14 cellular contexts compared by ENCODE assay signal in the genomic region with DNA sequence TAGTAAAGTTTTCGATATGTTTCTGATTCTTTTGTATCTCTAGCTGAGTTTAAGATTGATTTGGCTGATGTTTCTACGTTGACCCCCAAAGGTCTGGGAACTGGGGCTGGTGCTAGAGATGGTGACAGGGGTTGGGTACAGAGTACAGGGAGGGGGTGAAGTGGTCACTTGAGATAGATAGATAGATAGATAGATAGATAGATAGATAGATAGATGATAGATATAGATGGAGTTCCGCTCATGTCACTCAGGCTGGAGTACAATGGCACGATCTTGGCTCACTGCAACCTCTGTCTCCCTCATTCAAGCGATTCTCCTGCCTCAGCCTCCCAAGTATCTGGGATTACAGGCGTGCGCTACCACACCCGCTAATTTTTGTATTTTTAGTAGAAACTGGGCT. TPM values are rescaled to one million over a fixed set of nuclear protein-coding genes. Genes with fewer than 3 reads are reported as not detected.
DNase-seq lines count a peak whose midpoint lies in the region; ATAC-seq and TF ChIP-seq lines count a peak whose summit lies in the region.
"Had no signal": no experiment of that assay in that cellular context is flagged by ENCODE, and none has a peak within 500 bp of the region (broad histone marks: within the 10 kb centered on the region; RNA-seq: fewer than 3 reads in every experiment).

No MANE protein-coding gene starts in this region.

- H3K27me3 ChIP-seq in adipocyte (replicated peaks; ENCODE audit: control insufficient read depth, insufficient read depth, low read length) (no peaks in the 10 kb centered on the region), heart left ventricle (no peaks in the 10 kb centered on the region)
- H3K27me3 ChIP-seq: BE2C had no signal

- H3K9me3 ChIP-seq in adipocyte (ENCODE audit: control insufficient read depth, low read length) (no peaks in the 10 kb centered on the region), heart left ventricle (no peaks in the 10 kb centered on the region)
- H3K9me3 ChIP-seq: BE2C, SK-N-SH had no signal

- no peak for ATAC-seq in stimulated activated naive CD8-positive, alpha-beta T cell treated with anti-CD3 and anti-CD28 coated beads, Interleukin-15, amount 100 ng/mL, for 72 hours
- ATAC-seq in HG02938 (IDR thresholded peaks at IDR 0.05; ENCODE audit: unreplicated experiment) (no peak), GM21528 (IDR thresholded peaks at IDR 0.05; ENCODE audit: low FRiP score, unreplicated experiment) (no peak), heart left ventricle (no peak)

- peak overlapping the region in 4 of 12 donors; percentile 89 to 100 (median 94) for H3K27ac ChIP-seq in heart left ventricle

- intact Hi-C loops in heart left ventricle (cut with DNase I) = loop anchor here in 4 of 10 donors (5.0 to 10.0 kb wide), 5 partner anchors 41 to 266 kb away; partner anchors contain the start of genes ZNF785 (in 2 of the 4), FBXL19 (in 1 of the 4), SRCAP (in 1 of the 4) and ZNF768 (in 1 of the 4)

- no peak for DNase-seq in stimulated activated naive CD8-positive, alpha-beta T cell treated with anti-CD3 and anti-CD28 coated beads, Interleukin-15, amount 100 ng/mL, for 72 hours
- DNase-seq in adipocyte (ENCODE audit: low read depth) (no peak), NCI-H446 (lab: John Stamatoyannopoulos, UW) (no peak), heart left ventricle (no peak)
- DNase-seq: activated CD4-positive, CD25-positive, alpha-beta regulatory T cell treated with anti-CD3 and anti-CD28 coated beads, Interleukin-2, amount 50 U/mL, for 72 hours; BE2C; foreskin fibroblast; kidney glomerular epithelial cell; NCI-H2081; SK-N-SH had no signal

- TF ChIP-seq POLR2A in heart left ventricle (IDR thresholded peaks at IDR 0.05) = no peak

- H3K4me3 Mint-ChIP-seq in stimulated activated naive CD8-positive, alpha-beta T cell treated with anti-CD3 and anti-CD28 coated beads, Interleukin-15, Interleukin-2, amounts not matched to agents 100 ng/mL and 50 ng/mL, for 24 hours = no peak overlapping the region
- H3K4me3 Mint-ChIP-seq in stimulated activated naive CD8-positive, alpha-beta T cell treated with anti-CD3 and anti-CD28 coated beads, Interleukin-15, amount 100 ng/mL, for 72 hours = peak overlapping the region in 1 of 2 donors; percentile 22
- H3K4me3 Mint-ChIP-seq in nephron = peak overlapping the region; percentile 66 to 75 (median 67)

- H3K36me3 ChIP-seq in adipocyte (ENCODE audit: control insufficient read depth, insufficient read depth, low read length, severe bottlenecking) (peaks cover 41% of the 10 kb centered on the region), heart left ventricle (peaks cover 0 to 61% (median 52%) of the 10 kb centered on the region in 9 donors)

- peaks cover 49% of the 10 kb centered on the region for H3K4me1 Mint-ChIP-seq in stimulated activated naive CD8-positive, alpha-beta T cell treated with anti-CD3 and anti-CD28 coated beads, Interleukin-15, Interleukin-2, amounts not matched to agents 100 ng/mL and 50 ng/mL, for 24 hours (ENCODE audit: low read depth)
- H3K4me1 Mint-ChIP-seq in stimulated activated naive CD8-positive, alpha-beta T cell treated with anti-CD3 and anti-CD28 coated beads, Interleukin-15, amount 100 ng/mL, for 72 hours = peaks cover 55% of the 10 kb centered on the region
- H3K4me1 Mint-ChIP-seq in nephron = peaks cover 31% of the 10 kb centered on the region

- no peaks in the 10 kb centered on the region for H3K9me3 Mint-ChIP-seq in stimulated activated naive CD8-positive, alpha-beta T cell treated with anti-CD3 and anti-CD28 coated beads, Interleukin-15, Interleukin-2, amounts not matched to agents 100 ng/mL and 50 ng/mL, for 24 hours
- no peaks in the 10 kb centered on the region for H3K9me3 Mint-ChIP-seq in stimulated activated naive CD8-positive, alpha-beta T cell treated with anti-CD3 and anti-CD28 coated beads, Interleukin-15, amount 100 ng/mL, for 72 hours
- no peaks in the 10 kb centered on the region for H3K9me3 Mint-ChIP-seq in nephron

- H3K4me3 ChIP-seq in adipocyte (ENCODE audit: low read length) = no peak overlapping the region
- H3K4me3 ChIP-seq in heart left ventricle = no peak overlapping the region

- TF ChIP-seq CTCF in nephron (IDR thresholded peaks at IDR 0.05; ENCODE audit: unreplicated experiment in 3 of 3) (no peak), heart left ventricle (IDR thresholded peaks at IDR 0.05) (no peak)

- peak overlapping the region; percentile 90 for H3K9ac ChIP-seq in adipocyte (ENCODE audit: low read length)
- H3K9ac ChIP-seq: SK-N-SH had no signal

- no peaks in the 10 kb centered on the region for H3K27me3 Mint-ChIP-seq in stimulated activated naive CD8-positive, alpha-beta T cell treated with anti-CD3 and anti-CD28 coated beads, Interleukin-15, Interleukin-2, amounts not matched to agents 100 ng/mL and 50 ng/mL, for 24 hours
- H3K27me3 Mint-ChIP-seq in stimulated activated naive CD8-positive, alpha-beta T cell treated with anti-CD3 and anti-CD28 coated beads, Interleukin-15, amount 100 ng/mL, for 72 hours = no peaks in the 10 kb centered on the region
- peaks cover 4% of the 10 kb centered on the region for H3K27me3 Mint-ChIP-seq in nephron (ENCODE audit: low read depth)

- peaks cover 32% of the 10 kb centered on the region for H3K4me1 ChIP-seq in adipocyte (ENCODE audit: control insufficient read depth, insufficient read depth, low read length)
- H3K4me1 ChIP-seq in heart left ventricle = peaks cover 5 to 50% (median 37%) of the 10 kb centered on the region in 12 donors

- 92 to 96% (median 95%) methylated on average over 8 of the region's 8 CpGs for WGBS in heart left ventricle, 4 donors

- H3K36me3 Mint-ChIP-seq in stimulated activated naive CD8-positive, alpha-beta T cell treated with anti-CD3 and anti-CD28 coated beads, Interleukin-15, Interleukin-2, amounts not matched to agents 100 ng/mL and 50 ng/mL, for 24 hours (ENCODE audit: low read depth) = peaks cover 52% of the 10 kb centered on the region
- H3K36me3 Mint-ChIP-seq in nephron (ENCODE audit: low read depth) = peaks cover 19% of the 10 kb centered on the region

- H3K27ac Mint-ChIP-seq in stimulated activated naive CD8-positive, alpha-beta T cell treated with anti-CD3 and anti-CD28 coated beads, Interleukin-15, Interleukin-2, amounts not matched to agents 100 ng/mL and 50 ng/mL, for 24 hours = peak overlapping the region; percentile 45
- no peak overlapping the region for H3K27ac Mint-ChIP-seq in stimulated activated naive CD8-positive, alpha-beta T cell treated with anti-CD3 and anti-CD28 coated beads, Interleukin-15, amount 100 ng/mL, for 72 hours
- H3K27ac Mint-ChIP-seq in nephron = peak overlapping the region; percentile 44 to 78 (median 51)

RNA-seq across cellular contexts. Expression of gene FBRS, which starts 1.8 kb away (rescaled TPM):
- total RNA-seq in heart left ventricle = 10 to 100 TPM; 16.3 to 38.3 (median 31.9) TPM
- polyA plus RNA-seq in heart left ventricle = 10 to 100 TPM; 27.2 to 38.1 TPM

RNA-seq across cellular contexts. Expression of gene PRR14, which starts 5.6 kb away (rescaled TPM):
- total RNA-seq in heart left ventricle = 10 to 100 TPM; 12.3 to 26.6 (median 20.2) TPM
- 10 to 100 TPM; 22.9 to 25.0 TPM for polyA plus RNA-seq in heart left ventricle

RNA-seq across cellular contexts. Expression of gene SRCAP, which starts 42.6 kb away (rescaled TPM):
- 10 to 100 TPM; 30.2 to 51.2 (median 44.7) TPM for total RNA-seq in heart left ventricle
- 10 to 100 TPM; 22.9 to 23.8 TPM for polyA plus RNA-seq in heart left ventricle

RNA-seq across cellular contexts. Expression of gene ZNF689, which starts 46.2 kb away (rescaled TPM):
- total RNA-seq in heart left ventricle = 1 to 10 TPM; 4.0 to 7.9 (median 6.6) TPM
- polyA plus RNA-seq in heart left ventricle = 1 to 10 TPM; 2.7 to 4.9 TPM

Comparison
In these comparisons a context has a peak if more than half of its experiments do, and no peak if none do; other contexts are left out.
1. H3K27ac Mint-ChIP-seq: peak in stimulated activated naive CD8-positive, alpha-beta T cell treated with anti-CD3 and anti-CD28 coated beads, Interleukin-15, Interleukin-2, amounts not matched to agents 100 ng/mL and 50 ng/mL, for 24 hours (single experiment) and nephron (3 of 3); none in stimulated activated naive CD8-positive, alpha-beta T cell treated with anti-CD3 and anti-CD28 coated beads, Interleukin-15, amount 100 ng/mL, for 72 hours (0 of 2).